Comparison of ENCODE assay signal across 11 cellular contexts in genomic region chr4:113383111-113383785, GRCh38.
A peak's percentile ranks its signal among the peaks of the same experiment; 100 is the strongest.
DNase-seq lines count a peak whose midpoint lies in the region; ATAC-seq and TF ChIP-seq lines count a peak whose summit lies in the region.
"Had no signal": no experiment of that assay in that cellular context is flagged by ENCODE, and none has a peak within 500 bp of the region (broad histone marks: within the 10 kb centered on the region; RNA-seq: fewer than 3 reads in every experiment).

No MANE protein-coding gene starts in this region.

- H3K4me1 ChIP-seq in right lobe of liver = no peaks in the 10 kb centered on the region

- H3K27ac ChIP-seq in right lobe of liver = no peak overlapping the region

- no peak for TF ChIP-seq CTCF in right lobe of liver (IDR thresholded peaks at IDR 0.05)

- WGBS in right lobe of liver (ENCODE audit: insufficient coverage, low coverage, low lambda C conversion rate, missing lambda C conversion rate) = 67% methylated on average over 5 of the region's 5 CpGs

- no peaks in the 10 kb centered on the region for H3K36me3 ChIP-seq in MG63
- H3K36me3 ChIP-seq in right lobe of liver = no peaks in the 10 kb centered on the region

- peaks cover 11% of the 10 kb centered on the region for H3K27me3 Mint-ChIP-seq in activated T-cell treated with anti-CD3 and anti-CD28 coated beads, Interleukin-2, amount 50 U/mL, for 4 hours (ENCODE audit: low read depth)

- no peak overlapping the region for H3K4me3 Mint-ChIP-seq in activated T-cell treated with anti-CD3 and anti-CD28 coated beads, Interleukin-2, amount 50 U/mL, for 4 hours
- H3K4me3 Mint-ChIP-seq: activated CD8-positive, alpha-beta T cell treated with anti-CD3 and anti-CD28 coated beads, Interleukin-2, amount 10 ng/mL, durations not matched to agents 7 days and 5 days; activated naive CD8-positive, alpha-beta T cell treated with anti-CD3 and anti-CD28 coated beads, Interleukin-2, amount 10 ng/mL, durations not matched to agents 7 days and 5 days had no signal

- DNase-seq in MG63 (peak; percentile 34), dermis blood vessel endothelial cell (peak; percentile 81), right lobe of liver (no peak), NCI-H2227 (lab: John Stamatoyannopoulos, UW; ENCODE audit: unreplicated experiment) (no peak)
- DNase-seq in activated T-cell treated with anti-CD3 and anti-CD28 coated beads, Interleukin-2, amount 50 U/mL, for 4 hours = no peak
- DNase-seq: activated CD8-positive, alpha-beta T cell treated with anti-CD3 and anti-CD28 coated beads, Interleukin-2, amount 10 ng/mL, durations not matched to agents 7 days and 5 days; activated naive CD8-positive, alpha-beta T cell treated with anti-CD3 and anti-CD28 coated beads, Interleukin-2, amount 10 ng/mL, durations not matched to agents 7 days and 5 days; NCI-H510A treated with DMSO at 0.1 percent for 48 hours; stimulated activated naive CD4-positive, alpha-beta T cell had no signal

- H3K4me1 Mint-ChIP-seq in activated T-cell treated with anti-CD3 and anti-CD28 coated beads, Interleukin-2, amount 50 U/mL, for 4 hours (ENCODE audit: low read depth) = peaks cover 15% of the 10 kb centered on the region

- ATAC-seq in right lobe of liver = peak in 3 of 4 donors; percentile 54 to 66 (median 56)
- ATAC-seq in GM18861 (IDR thresholded peaks at IDR 0.05; ENCODE audit: unreplicated experiment) = no peak
- ATAC-seq in HG03457 (IDR thresholded peaks at IDR 0.05; ENCODE audit: unreplicated experiment) = no peak
- no peak for ATAC-seq in activated T-cell treated with anti-CD3 and anti-CD28 coated beads, Interleukin-2, amount 50 U/mL, for 4 hours
- ATAC-seq: activated CD8-positive, alpha-beta T cell treated with anti-CD3 and anti-CD28 coated beads, Interleukin-2, amount 10 ng/mL, durations not matched to agents 7 days and 5 days had no signal

- no peaks in the 10 kb centered on the region for H3K36me3 Mint-ChIP-seq in activated T-cell treated with anti-CD3 and anti-CD28 coated beads, Interleukin-2, amount 50 U/mL, for 4 hours (ENCODE audit: insufficient read depth)
- H3K36me3 Mint-ChIP-seq: activated naive CD8-positive, alpha-beta T cell treated with anti-CD3 and anti-CD28 coated beads, Interleukin-2, amount 10 ng/mL, durations not matched to agents 7 days and 5 days had no signal

- TF ChIP-seq POLR2A in right lobe of liver (IDR thresholded peaks at IDR 0.05) = no peak

- intact Hi-C loops in right lobe of liver (cut with DNase I) = no loop called here

- H3K27me3 ChIP-seq in MG63 (no peaks in the 10 kb centered on the region), right lobe of liver (no peaks in the 10 kb centered on the region)

- H3K9me3 ChIP-seq in MG63 (no peaks in the 10 kb centered on the region), right lobe of liver (no peaks in the 10 kb centered on the region)

- H3K4me3 ChIP-seq in MG63 (no peak overlapping the region), right lobe of liver (no peak overlapping the region)

- no peaks in the 10 kb centered on the region for H3K9me3 Mint-ChIP-seq in activated T-cell treated with anti-CD3 and anti-CD28 coated beads, Interleukin-2, amount 50 U/mL, for 4 hours
- H3K9me3 Mint-ChIP-seq: activated naive CD8-positive, alpha-beta T cell treated with anti-CD3 and anti-CD28 coated beads, Interleukin-2, amount 10 ng/mL, durations not matched to agents 7 days and 5 days had no signal

Comparison
In these comparisons a context has a peak if more than half of its experiments do, and no peak if none do; other contexts are left out.
1. DNase-seq: peak in MG63 (single experiment) and dermis blood vessel endothelial cell (single experiment); none in right lobe of liver (0 of 3), activated T-cell treated with anti-CD3 and anti-CD28 coated beads, Interleukin-2, amount 50 U/mL, for 4 hours (single experiment) and NCI-H2227 (single experiment).
2. ATAC-seq: peak in right lobe of liver (3 of 4); none in GM18861 (single experiment), HG03457 (single experiment) and activated T-cell treated with anti-CD3 and anti-CD28 coated beads, Interleukin-2, amount 50 U/mL, for 4 hours (0 of 2).